ENCODE assay signal across 17 cellular contexts in the genomic region with DNA sequence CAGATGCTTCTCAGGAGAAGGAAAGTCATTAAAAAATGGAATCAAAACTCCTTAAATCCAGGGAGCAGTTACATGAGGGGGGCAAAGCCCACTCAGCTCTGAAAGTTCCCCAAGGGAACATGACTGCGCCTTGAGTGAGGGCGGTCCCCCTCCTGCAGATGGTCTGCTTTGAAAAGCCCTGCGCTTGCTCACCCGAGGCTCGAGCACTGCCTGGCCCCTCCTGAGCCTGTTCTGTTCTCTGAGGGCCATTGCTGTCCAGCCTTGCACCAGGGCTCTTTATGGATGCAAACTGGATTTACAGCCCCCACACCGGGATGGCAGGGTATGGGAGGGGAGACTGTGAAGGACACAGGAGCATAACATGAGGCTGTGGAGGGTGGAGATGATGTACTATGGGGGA. TPM values are rescaled to one million over a fixed set of nuclear protein-coding genes. Genes with fewer than 3 reads are reported as not detected.
DNase-seq lines count a peak whose midpoint lies in the region; ATAC-seq and TF ChIP-seq lines count a peak whose summit lies in the region.
"Had no signal": no experiment of that assay in that cellular context is flagged by ENCODE, and none has a peak within 500 bp of the region (broad histone marks: within the 10 kb centered on the region; RNA-seq: fewer than 3 reads in every experiment).

No MANE protein-coding gene starts in this region.

- H3K36me3 ChIP-seq in sigmoid colon (no peaks in the 10 kb centered on the region), colonic mucosa (no peaks in the 10 kb centered on the region)
- H3K36me3 ChIP-seq: gastroesophageal sphincter, left lung had no signal

- no peak for TF ChIP-seq POLR2A in sigmoid colon (IDR thresholded peaks at IDR 0.05)

- H3K9me3 Mint-ChIP-seq in activated CD4-positive, alpha-beta T cell treated with anti-CD3 and anti-CD28 coated beads for 36 hours (ENCODE audit: low read depth) = no peaks in the 10 kb centered on the region
- no peaks in the 10 kb centered on the region for H3K9me3 Mint-ChIP-seq in activated naive CD8-positive, alpha-beta T cell (ENCODE audit: low read depth)

- peaks cover 42% of the 10 kb centered on the region for H3K4me1 Mint-ChIP-seq in activated CD4-positive, alpha-beta T cell treated with anti-CD3 and anti-CD28 coated beads for 36 hours
- H3K4me1 Mint-ChIP-seq in activated naive CD8-positive, alpha-beta T cell (ENCODE audit: low read depth) = peaks cover 35% of the 10 kb centered on the region

- 94 to 95% methylated on average over 6 of the region's 6 CpGs for WGBS in sigmoid colon, 2 donors

- H3K27ac Mint-ChIP-seq in activated CD4-positive, alpha-beta T cell treated with anti-CD3 and anti-CD28 coated beads for 36 hours = peak overlapping the region; percentile 21
- peak overlapping the region; percentile 87 for H3K27ac Mint-ChIP-seq in activated naive CD8-positive, alpha-beta T cell

- POLR2A ChIA-PET in activated CD4-positive, alpha-beta T cell treated with anti-CD3 and anti-CD28 coated beads for 36 hours (lab: Charles Lee) = interaction anchor here (1.4 kb wide), 1 partner anchor 17 kb away, joined by 3 read pairs; no protein-coding TSS in a partner anchor

- no peaks in the 10 kb centered on the region for H3K36me3 Mint-ChIP-seq in activated CD4-positive, alpha-beta T cell treated with anti-CD3 and anti-CD28 coated beads for 36 hours (ENCODE audit: low read depth)
- H3K36me3 Mint-ChIP-seq in activated naive CD8-positive, alpha-beta T cell = peaks cover 7% of the 10 kb centered on the region

- H3K9ac ChIP-seq in colonic mucosa (ENCODE audit: low read depth in 2 of 2, low read length in 2 of 2) = no peak overlapping the region

- ATAC-seq in activated CD4-positive, alpha-beta T cell treated with anti-CD3 and anti-CD28 coated beads for 36 hours = no peak
- no peak for ATAC-seq in HG02970 (IDR thresholded peaks at IDR 0.05; ENCODE audit: low FRiP score, unreplicated experiment)
- ATAC-seq: gastroesophageal sphincter, left lung, mucosa of descending colon had no signal

- H3K27me3 ChIP-seq in sigmoid colon = no peaks in the 10 kb centered on the region
- no peaks in the 10 kb centered on the region for H3K27me3 ChIP-seq in colonic mucosa
- H3K27me3 ChIP-seq: dorsolateral prefrontal cortex, gastroesophageal sphincter, left lung had no signal

- TF ChIP-seq EP300 in sigmoid colon (IDR thresholded peaks at IDR 0.05) = no peak

- no peak for TF ChIP-seq CTCF in sigmoid colon (IDR thresholded peaks at IDR 0.05)
- no peak for TF ChIP-seq CTCF in colonic mucosa (IDR thresholded peaks at IDR 0.05)

- H3K9me3 ChIP-seq in sigmoid colon (no peaks in the 10 kb centered on the region), colonic mucosa (no peaks in the 10 kb centered on the region)
- H3K9me3 ChIP-seq: gastroesophageal sphincter, left lung, mucosa of descending colon had no signal

- no peaks in the 10 kb centered on the region for H3K27me3 Mint-ChIP-seq in activated CD4-positive, alpha-beta T cell treated with anti-CD3 and anti-CD28 coated beads for 36 hours
- H3K27me3 Mint-ChIP-seq in activated naive CD8-positive, alpha-beta T cell = no peaks in the 10 kb centered on the region

- peak; percentile 2 for DNase-seq in activated CD4-positive, alpha-beta T cell treated with anti-CD3 and anti-CD28 coated beads for 36 hours
- DNase-seq in activated CD4-positive, alpha-beta T cell treated with anti-CD3 and anti-CD28 coated beads for 1 hour = no peak
- DNase-seq in NCI-H524 treated with DMSO at 0.1 percent for 48 hours (lab: John Stamatoyannopoulos, UW) (peak; percentile 45), sigmoid colon (peak; percentile 39), colonic mucosa (no peak)
- no peak for DNase-seq in stimulated activated CD4-positive, alpha-beta T cell treated with anti-CD3 and anti-CD28 coated beads, Interleukin-4, amount 100 ng/mL, for 24 hours
- DNase-seq: activated CD4-positive, CD25-positive, alpha-beta regulatory T cell; C1 segment of cervical spinal cord; DMS79; left lung; NCI-H1694; NCI-H226 had no signal

- no peak overlapping the region for H3K4me3 Mint-ChIP-seq in activated CD4-positive, alpha-beta T cell treated with anti-CD3 and anti-CD28 coated beads for 36 hours
- no peak overlapping the region for H3K4me3 Mint-ChIP-seq in activated naive CD8-positive, alpha-beta T cell

- no peak overlapping the region for H3K4me3 ChIP-seq in sigmoid colon
- no peak overlapping the region for H3K4me3 ChIP-seq in colonic mucosa
- H3K4me3 ChIP-seq: dorsolateral prefrontal cortex, gastroesophageal sphincter, left lung, mucosa of descending colon had no signal

- CTCF ChIA-PET in activated CD4-positive, alpha-beta T cell treated with anti-CD3 and anti-CD28 coated beads for 36 hours (lab: Charles Lee) = interaction anchor here (1.6 kb wide), 1 partner anchor 17 kb away, joined by 7 read pairs; no protein-coding TSS in a partner anchor

- intact Hi-C loops in activated CD4-positive, alpha-beta T cell treated with anti-CD3 and anti-CD28 coated beads for 36 hours (cut with DNase I, micrococcal nuclease) = loop anchor here in 1 of 2 experiments (5.0 kb wide), 2 partner anchors 143 to 178 kb away; no protein-coding TSS in a partner anchor
- intact Hi-C loops in sigmoid colon (cut with DNase I) (loop anchor here (5.0 kb wide), 2 partner anchors 102 to 143 kb away; no protein-coding TSS in a partner anchor), colonic mucosa (cut with DNase I) (no loop called here)

- H3K4me1 ChIP-seq in sigmoid colon (peaks cover 0 to 14% (median 13%) of the 10 kb centered on the region in 4 donors), colonic mucosa (peaks cover 9% of the 10 kb centered on the region)

- H3K27ac ChIP-seq in sigmoid colon (no peak overlapping the region), colonic mucosa (no peak overlapping the region)
- H3K27ac ChIP-seq: gastroesophageal sphincter, left lung had no signal

RNA-seq across cellular contexts. Expression of gene DNMT3A, which starts 37.8 kb away (rescaled TPM):
- total RNA-seq in activated CD4-positive, alpha-beta T cell treated with anti-CD3 and anti-CD28 coated beads for 36 hours = 10 to 100 TPM; 62.3 to 76.2 TPM
- total RNA-seq in sigmoid colon (10 to 100 TPM; 16.4 to 30.2 (median 18.3) TPM), colonic mucosa (10 to 100 TPM; 30.8 to 44.5 TPM)
- polyA plus RNA-seq in sigmoid colon = 10 to 100 TPM in 1 of 3 donors, 1 to 10 TPM in 2; 4.4 to 21.1 (median 4.8) TPM

Comparison
In these comparisons a context has a peak if more than half of its experiments do, and no peak if none do; other contexts are left out.
1. DNase-seq: peak in activated CD4-positive, alpha-beta T cell treated with anti-CD3 and anti-CD28 coated beads for 36 hours (single experiment), NCI-H524 treated with DMSO at 0.1 percent for 48 hours (single experiment) and sigmoid colon (single experiment); none in activated CD4-positive, alpha-beta T cell treated with anti-CD3 and anti-CD28 coated beads for 1 hour (single experiment), colonic mucosa (single experiment) and stimulated activated CD4-positive, alpha-beta T cell treated with anti-CD3 and anti-CD28 coated beads, Interleukin-4, amount 100 ng/mL, for 24 hours (single experiment).